15 cellular contexts compared by ENCODE assay signal in genomic region chr6:54238407-54238806, GRCh38.
DNase-seq lines count a peak whose midpoint lies in the region; ATAC-seq, FAIRE-seq and TF ChIP-seq lines count a peak whose summit lies in the region.
"Had no signal": no experiment of that assay in that cellular context is flagged by ENCODE, and none has a peak within 500 bp of the region (broad histone marks: within the 10 kb centered on the region; RNA-seq: fewer than 3 reads in every experiment).

No MANE protein-coding gene starts in this region.

- H3K27me3 ChIP-seq in A673 (replicated peaks; ENCODE audit: insufficient read depth, low read depth, low read length, poor library complexity) (no peaks in the 10 kb centered on the region), lung (ENCODE audit: control insufficient read depth, insufficient read depth) (no peaks in the 10 kb centered on the region)
- H3K27me3 ChIP-seq: esophagus muscularis mucosa had no signal

- intact Hi-C loops in A673 (cut with micrococcal nuclease; ENCODE audit: unreplicated experiment) = no loop called here

- H3K4me3 ChIP-seq in A673 (ENCODE audit: low read depth, low read length, poor library complexity, severe bottlenecking) = no peak overlapping the region
- no peak overlapping the region for H3K4me3 ChIP-seq in lung
- H3K4me3 ChIP-seq: A549, esophagus muscularis mucosa had no signal

- POLR2A ChIA-PET in A673 (lab: Charles Lee; ENCODE audit: low non-redundant PET) = no interaction called here

- ATAC-seq in HG03175 (IDR thresholded peaks at IDR 0.05; ENCODE audit: unreplicated experiment) (peak; percentile 38), lung (ENCODE audit: insufficient read depth, low FRiP score) (no peak), GM21515 (IDR thresholded peaks at IDR 0.05; ENCODE audit: unreplicated experiment) (no peak)
- ATAC-seq: A549; activated T-cell treated with anti-CD3 and anti-CD28 coated beads, Interleukin-2, amount 50 U/mL, for 4 hours had no signal

- H3K4me1 ChIP-seq in A673 (ENCODE audit: insufficient read depth, low read length, poor library complexity, severe bottlenecking) = peaks cover 13% of the 10 kb centered on the region
- peaks cover 1 to 9% of the 10 kb centered on the region in 2 donors for H3K4me1 ChIP-seq in lung (ENCODE audit: control insufficient read depth in 2 of 2, insufficient read depth in 2 of 2, low read length in 2 of 2)
- H3K4me1 ChIP-seq: A549 had no signal

- CTCF ChIA-PET in A673 (lab: Charles Lee) = no interaction called here

- 30 to 38% methylated on average over 1 of the region's 1 CpG for WGBS in lung, 2 donors

- no TSS peak for BruUV-seq in A673 (replicated peaks; lab: Mats Ljungman, UMichigan)

- FAIRE-seq in endometrium (lab: Jason Lieb, UNC) (peak; percentile 98), HTR-8/SVneo (lab: Jason Lieb, UNC) (no peak)
- FAIRE-seq: A549, GM18507 had no signal

- no peak for TF ChIP-seq CTCF in A673 (conservative IDR thresholded peaks at IDR 0.05; ENCODE audit: low read depth, low read length)
- TF ChIP-seq CTCF in lung (IDR thresholded peaks at IDR 0.05; ENCODE audit: control extremely low read depth, extremely low read depth) = no peak

- H3K36me3 ChIP-seq in A673 (ENCODE audit: insufficient read depth, low read length, poor library complexity, severe bottlenecking) (no peaks in the 10 kb centered on the region), lung (ENCODE audit: control insufficient read depth in 2 of 2, insufficient read depth in 2 of 2, low read length in 2 of 2) (peaks cover 0 to 3% of the 10 kb centered on the region in 2 donors)
- H3K36me3 ChIP-seq: esophagus muscularis mucosa had no signal

- no peaks in the 10 kb centered on the region for H3K9me3 ChIP-seq in A673 (ENCODE audit: low read depth, low read length, poor library complexity, severe bottlenecking)
- H3K9me3 ChIP-seq in lung (ENCODE audit: control insufficient read depth in 2 of 2, insufficient read depth in 1 of 2, low read length in 1 of 2) = no peaks in the 10 kb centered on the region
- H3K9me3 ChIP-seq: A549, esophagus muscularis mucosa had no signal

- DNase-seq in A673 (ENCODE audit: low spot score) = peak; percentile 92
- DNase-seq in lung (ENCODE audit: low spot score) = no peak
- DNase-seq in activated CD4-positive, alpha-beta T cell treated with anti-CD3 and anti-CD28 coated beads, Interleukin-2, amount 50 U/mL, for 4 hours = no peak
- DNase-seq in stimulated activated CD4-positive, alpha-beta T cell treated with anti-CD3 and anti-CD28 coated beads, Interleukin-2, amount 100 ng/mL, for 24 hours = no peak
- no peak for DNase-seq in HTR-8/SVneo (ENCODE audit: insufficient read length, low spot score)
- DNase-seq: activated T-cell treated with anti-CD3 and anti-CD28 coated beads, Interleukin-2, amount 50 U/mL, for 4 hours; NCI-H1092 treated with DMSO at 0.1 percent for 48 hours; NCI-H526 treated with DMSO at 0.1 percent for 48 hours; SHP77 treated with DMSO at 0.1 percent for 48 hours had no signal

- peak overlapping the region; percentile 54 for H3K27ac ChIP-seq in A673 (ENCODE audit: low read depth, low read length, poor library complexity, severe bottlenecking)
- peak overlapping the region; percentile 9 to 31 for H3K27ac ChIP-seq in lung (ENCODE audit: low read depth in 1 of 2, low read length in 1 of 2)
- H3K27ac ChIP-seq: A549, esophagus muscularis mucosa had no signal
